20 cellular contexts compared by ENCODE assay signal in genomic region chrX:1169198-1169597, GRCh38. TPM values are rescaled to one million over a fixed set of nuclear protein-coding genes. Genes with fewer than 3 reads are reported as not detected.
DNase-seq lines count a peak whose midpoint lies in the region; ATAC-seq and TF ChIP-seq lines count a peak whose summit lies in the region.
"Had no signal": no experiment of that assay in that cellular context is flagged by ENCODE, and none has a peak within 500 bp of the region (broad histone marks: within the 10 kb centered on the region; RNA-seq: fewer than 3 reads in every experiment).

No MANE protein-coding gene starts in this region.

- no peak overlapping the region for H3K18ac ChIP-seq in H9 (ENCODE audit: insufficient read length, low read depth, low read length)

- no peaks in the 10 kb centered on the region for H4K20me1 ChIP-seq in H9 (ENCODE audit: control insufficient read depth, insufficient read depth, insufficient read length)

- H2BK20ac ChIP-seq in H9 (ENCODE audit: low read depth, low read length, poor library complexity, severe bottlenecking): no peak overlapping the region

- no peak overlapping the region for H2BK5ac ChIP-seq in H9 (ENCODE audit: insufficient read length, low read length)

- H3K27me3 Mint-ChIP-seq in activated CD8-positive, alpha-beta memory T cell treated with anti-CD3 and anti-CD28 coated beads, Interleukin-2, amount 10 ng/mL, durations not matched to agents 7 days and 5 days: peaks cover 3% of the 10 kb centered on the region
- H3K27me3 Mint-ChIP-seq in H9 (ENCODE audit: low read depth): peaks cover 25% of the 10 kb centered on the region
- peaks cover 32% of the 10 kb centered on the region for H3K27me3 Mint-ChIP-seq in WTC11 (ENCODE audit: low read depth)

- peaks cover 4% of the 10 kb centered on the region for H3K4me1 ChIP-seq in H9 (ENCODE audit: insufficient read depth, low read length)
- no peaks in the 10 kb centered on the region for H3K4me1 ChIP-seq in esophagus muscularis mucosa

- H3K56ac ChIP-seq in H9 (ENCODE audit: insufficient read length, low read depth, low read length): no peak overlapping the region

- no peaks in the 10 kb centered on the region for H3K79me1 ChIP-seq in H9 (ENCODE audit: insufficient read depth, low read depth, low read length, poor library complexity, severe bottlenecking)

- H2BK12ac ChIP-seq in H9 (ENCODE audit: insufficient read length, low read depth, low read length): no peak overlapping the region

- no peak overlapping the region for H2BK15ac ChIP-seq in H9 (ENCODE audit: low read depth, low read length)

- H3K9me3 ChIP-seq in H9 (ENCODE audit: control insufficient read depth, low read depth, low read length) (no peaks in the 10 kb centered on the region), esophagus muscularis mucosa (no peaks in the 10 kb centered on the region)
- H3K9me3 ChIP-seq: A549 had no signal

- H4K91ac ChIP-seq in H9 (ENCODE audit: insufficient read length, low read depth, low read length): no peak overlapping the region

- no peak overlapping the region for H2AK5ac ChIP-seq in H9 (ENCODE audit: insufficient read length, low read length)

- H3K4me3 ChIP-seq in esophagus muscularis mucosa: no peak overlapping the region
- H3K4me3 ChIP-seq: A549, GM23338 had no signal

- DNase-seq in activated CD8-positive, alpha-beta memory T cell treated with anti-CD3 and anti-CD28 coated beads, Interleukin-2, amount 10 ng/mL, durations not matched to agents 7 days and 5 days: peak; percentile 7
- no peak for DNase-seq in activated CD8-positive, alpha-beta memory T cell treated with anti-CD3 and anti-CD28 coated beads for 24 hours
- DNase-seq in H9: no peak
- DNase-seq in WTC11 (ENCODE audit: low spot score): no peak
- peak; percentile 5 for DNase-seq in esophagus muscularis mucosa (ENCODE audit: extremely low spot score)
- DNase-seq in stimulated activated CD4-positive, alpha-beta T cell treated with anti-CD3 and anti-CD28 coated beads, Interleukin-4, amount 100 ng/mL, for 1 hour: no peak
- no peak for DNase-seq in DMS153 treated with DMSO at 0.1 percent for 48 hours (lab: John Stamatoyannopoulos, UW; ENCODE audit: unreplicated experiment)
- DNase-seq in UCSD-AML1 (lab: John Stamatoyannopoulos, UW; ENCODE audit: unreplicated experiment): no peak
- DNase-seq: 8988T; ACHN; AML-193; C1 segment of cervical spinal cord; Calu3; CD4-positive, alpha-beta memory T cell; COR-L47; DND-41; H7; HFFc6 had no signal

- no peak overlapping the region for H3K4ac ChIP-seq in H9 (ENCODE audit: low read depth, low read length)

- H3K27ac Mint-ChIP-seq in activated CD8-positive, alpha-beta memory T cell treated with anti-CD3 and anti-CD28 coated beads, Interleukin-2, amount 10 ng/mL, durations not matched to agents 7 days and 5 days: no peak overlapping the region
- H3K27ac Mint-ChIP-seq in H9 (no peak overlapping the region), WTC11 (no peak overlapping the region)
- H3K27ac Mint-ChIP-seq: GM23338, HFFc6 had no signal

- H3K4me1 Mint-ChIP-seq in activated CD8-positive, alpha-beta memory T cell treated with anti-CD3 and anti-CD28 coated beads, Interleukin-2, amount 10 ng/mL, durations not matched to agents 7 days and 5 days: peaks cover 7% of the 10 kb centered on the region
- H3K4me1 Mint-ChIP-seq in H9 (peaks cover 46 to 56% of the 10 kb centered on the region in 2 experiments), WTC11 (peaks cover 63% of the 10 kb centered on the region)
- H3K4me1 Mint-ChIP-seq: GM23338 had no signal

- no peak overlapping the region for H4K8ac ChIP-seq in H9 (replicated peaks; ENCODE audit: insufficient read length, low read depth, low read length)

- H3K36me3 Mint-ChIP-seq in activated CD8-positive, alpha-beta memory T cell treated with anti-CD3 and anti-CD28 coated beads, Interleukin-2, amount 10 ng/mL, durations not matched to agents 7 days and 5 days: no peaks in the 10 kb centered on the region
- H3K36me3 Mint-ChIP-seq in H9 (ENCODE audit: insufficient read depth in 1 of 3, low read depth in 3 of 3) (peaks cover 0 to 4% (median 0%) of the 10 kb centered on the region in 3 experiments; a peak in 2 of 7 replicates), WTC11 (peaks cover 7% of the 10 kb centered on the region)
- H3K36me3 Mint-ChIP-seq: CD4-positive, alpha-beta memory T cell had no signal

- no peak overlapping the region for H3K9ac ChIP-seq in H9 (ENCODE audit: extremely low read depth, insufficient read length, low read length)

- H3K9me3 Mint-ChIP-seq in activated CD8-positive, alpha-beta memory T cell treated with anti-CD3 and anti-CD28 coated beads, Interleukin-2, amount 10 ng/mL, durations not matched to agents 7 days and 5 days (ENCODE audit: low read depth): no peaks in the 10 kb centered on the region
- H3K9me3 Mint-ChIP-seq in H9 (peaks cover 8 to 14% of the 10 kb centered on the region in 2 experiments), WTC11 (no peaks in the 10 kb centered on the region)
- H3K9me3 Mint-ChIP-seq: CD4-positive, alpha-beta memory T cell had no signal

- H3K23ac ChIP-seq in H9 (ENCODE audit: insufficient read length, low read depth, low read length): no peak overlapping the region

- H3K23me2 ChIP-seq in H9 (ENCODE audit: insufficient read length, low read depth, low read length, poor library complexity, severe bottlenecking): no peaks in the 10 kb centered on the region

- H3K4me3 Mint-ChIP-seq in activated CD8-positive, alpha-beta memory T cell treated with anti-CD3 and anti-CD28 coated beads, Interleukin-2, amount 10 ng/mL, durations not matched to agents 7 days and 5 days: no peak overlapping the region
- no peak overlapping the region for H3K4me3 Mint-ChIP-seq in H9
- H3K4me3 Mint-ChIP-seq in WTC11: no peak overlapping the region
- H3K4me3 Mint-ChIP-seq: CD4-positive, alpha-beta memory T cell; GM23338; HFFc6 had no signal

- H3K27ac ChIP-seq in H9 (ENCODE audit: insufficient read length, low read depth, low read length): peak overlapping the region; percentile 17
- H3K27ac ChIP-seq in esophagus muscularis mucosa (replicated peaks in 1 of 4): no peak overlapping the region
- H3K27ac ChIP-seq: A549 had no signal

- H2BK120ac ChIP-seq in H9 (ENCODE audit: low read depth, low read length, poor library complexity, severe bottlenecking): no peak overlapping the region

- no peaks in the 10 kb centered on the region for H3K79me2 ChIP-seq in H9 (ENCODE audit: insufficient read depth, low read length)

- CTCF ChIA-PET in activated CD8-positive, alpha-beta memory T cell treated with anti-CD3 and anti-CD28 coated beads, Interleukin-2, amount 10 ng/mL, durations not matched to agents 7 days and 5 days (lab: Charles Lee): no interaction called here
- CTCF ChIA-PET in WTC11 (lab: Charles Lee): no interaction called here

- TF ChIP-seq CTCF in H9 (conservative IDR thresholded peaks at IDR 0.05) (no peak), WTC11 (IDR thresholded peaks at IDR 0.05) (no peak), esophagus muscularis mucosa (IDR thresholded peaks at IDR 0.05) (no peak)

- H3T11ph ChIP-seq in H9 (ENCODE audit: low read length): no peak overlapping the region

- H3K36me3 ChIP-seq in esophagus muscularis mucosa: no peaks in the 10 kb centered on the region

- TF ChIP-seq EP300 in esophagus muscularis mucosa (IDR thresholded peaks at IDR 0.05): no peak

- H2AFZ ChIP-seq in H9 (ENCODE audit: low read length): no peak overlapping the region
- H2AFZ ChIP-seq: GM23338 had no signal

- H4K5ac ChIP-seq in H9 (ENCODE audit: insufficient read length, low read depth, low read length): no peak overlapping the region

- TF ChIP-seq POLR2A in esophagus muscularis mucosa (IDR thresholded peaks at IDR 0.05; ENCODE audit: low read depth): no peak

- POLR2A ChIA-PET in WTC11 (lab: Charles Lee): no interaction called here

- no peak overlapping the region for H3K14ac ChIP-seq in H9 (ENCODE audit: insufficient read depth, low read length)

- intact Hi-C loops in esophagus muscularis mucosa (cut with DNase I): no loop called here

- ATAC-seq in activated CD8-positive, alpha-beta memory T cell treated with anti-CD3 and anti-CD28 coated beads, Interleukin-2, amount 10 ng/mL, durations not matched to agents 7 days and 5 days: no peak
- no peak for ATAC-seq in WTC11
- ATAC-seq: A549, GM23338 had no signal

- no CpG with 5 or more reads among the region's 7 CpGs for WGBS in H9 (ENCODE audit: extremely low coverage, insufficient read length, low lambda C conversion rate)
- whole genome bisulfite sequencing in esophagus muscularis mucosa: 48% methylated on average over 7 of the region's 7 CpGs

- H3K27me3 ChIP-seq in H9 (ENCODE audit: insufficient read depth, low read length) (no peaks in the 10 kb centered on the region), esophagus muscularis mucosa (peaks cover 0 to 12% (median 5%) of the 10 kb centered on the region in 4 donors)

- H3K4me2 ChIP-seq in H9 (ENCODE audit: insufficient read depth, insufficient read length, low read length): no peak overlapping the region
- H3K4me2 ChIP-seq: A549, GM23338 had no signal

TF ChIP-seq in WTC11, 78 proteins besides CTCF, POLR2A, EP300 and RAD21 (continues in another document):
- TF ChIP-seq ERG (CRISPR knock-in tag; IDR thresholded peaks at IDR 0.05) (no peak), GRHL2 (CRISPR knock-in tag; IDR thresholded peaks at IDR 0.05; ENCODE audit: insufficient replicate concordance, severe bottlenecking) (no peak), RORB (CRISPR knock-in tag; IDR thresholded peaks at IDR 0.05) (no peak)

RNA-seq across cellular contexts. Expression of gene CRLF2, which starts 43.3 kb away (rescaled TPM):
- 1 to 10 TPM in 1 of 2 experiments, under 1 TPM in 1; 0.96 to 1.3 TPM for total RNA-seq in activated CD8-positive, alpha-beta memory T cell treated with anti-CD3 and anti-CD28 coated beads, Interleukin-2, amount 10 ng/mL, durations not matched to agents 7 days and 5 days
- total RNA-seq in H9 (2021) (not detected in 2 replicates), WTC11 (2021) (0.11 TPM in 1 of 3 replicates, not detected in the others), esophagus muscularis mucosa (1 to 10 TPM in 2 of 4 donors, under 1 TPM in 1, not detected in 1; 0.63 to 2.1 (median 1.3) TPM)
- total RNA-seq: GM23338, H7 had no signal

Comparison
In these comparisons a context has a peak if more than half of its experiments do, and no peak if none do; other contexts are left out.
1. DNase-seq: peak in activated CD8-positive, alpha-beta memory T cell treated with anti-CD3 and anti-CD28 coated beads, Interleukin-2, amount 10 ng/mL, durations not matched to agents 7 days and 5 days (single experiment) and esophagus muscularis mucosa (single experiment); none in activated CD8-positive, alpha-beta memory T cell treated with anti-CD3 and anti-CD28 coated beads for 24 hours (single experiment), H9 (single experiment), WTC11 (single experiment), stimulated activated CD4-positive, alpha-beta T cell treated with anti-CD3 and anti-CD28 coated beads, Interleukin-4, amount 100 ng/mL, for 1 hour (single experiment), DMS153 treated with DMSO at 0.1 percent for 48 hours (single experiment) and UCSD-AML1 (single experiment).